Comparison of ENCODE assay signal across 14 cellular contexts in the genomic region with DNA sequence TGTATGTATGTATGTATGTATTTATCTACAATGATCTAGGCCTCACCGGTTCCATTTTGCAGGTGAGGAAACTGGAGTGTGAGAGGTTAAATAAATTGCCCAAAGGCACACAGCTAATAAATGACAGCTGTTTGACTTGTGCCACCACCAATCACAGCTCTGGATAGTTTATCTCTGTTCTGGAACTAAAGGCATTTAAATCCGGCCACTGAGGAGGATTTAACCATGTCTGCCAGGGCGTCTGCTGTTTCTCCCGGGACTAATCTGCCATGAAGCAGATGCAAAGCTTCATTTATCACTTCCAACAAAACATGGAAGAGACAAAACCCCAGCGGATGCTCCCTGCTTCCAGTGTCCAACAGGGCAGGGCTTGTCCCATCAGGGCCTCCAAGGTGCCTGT.
DNase-seq lines count a peak whose midpoint lies in the region; ATAC-seq, FAIRE-seq and TF ChIP-seq lines count a peak whose summit lies in the region.
"Had no signal": no experiment of that assay in that cellular context is flagged by ENCODE, and none has a peak within 500 bp of the region (broad histone marks: within the 10 kb centered on the region; RNA-seq: fewer than 3 reads in every experiment).

No MANE protein-coding gene starts in this region.

- 14% methylated on average over 5 of the region's 5 CpGs for WGBS in smooth muscle cell (ENCODE audit: low lambda C conversion rate)

- peak overlapping the region; percentile 75 for H3K4me2 ChIP-seq in smooth muscle cell

- H3K4me3 ChIP-seq in WERI-Rb-1 (ENCODE audit: low read depth, low read length): no peak overlapping the region
- no peak overlapping the region for H3K4me3 ChIP-seq in smooth muscle cell

- ATAC-seq in HG03469 (IDR thresholded peaks at IDR 0.05; ENCODE audit: unreplicated experiment): no peak

- H3K27me3 ChIP-seq in WERI-Rb-1 (ENCODE audit: insufficient read depth, low read depth, severe bottlenecking) (no peaks in the 10 kb centered on the region), smooth muscle cell (ENCODE audit: low read depth) (no peaks in the 10 kb centered on the region)

- DNase-seq in D721Med (ENCODE audit: insufficient read length, low spot score) (peak; percentile 53), NCI-H524 (lab: John Stamatoyannopoulos, UW) (peak; percentile 67 to 76), WERI-Rb-1 (peak; percentile 63), smooth muscle cell (lab: John Stamatoyannopoulos, UW; ENCODE audit: unreplicated experiment) (no peak), DMS53 (lab: John Stamatoyannopoulos, UW) (no peak)
- DNase-seq in activated CD4-positive, alpha-beta T cell treated with anti-CD3 and anti-CD28 coated beads, Interleukin-2, amount 50 U/mL, for 1 hour: no peak
- DNase-seq: C1 segment of cervical spinal cord; Calu3; CD4-positive, alpha-beta T cell; HCEC 1CT; HFFc6; IMR-90 had no signal

- no peaks in the 10 kb centered on the region for H3K79me2 ChIP-seq in smooth muscle cell (ENCODE audit: low read depth)

- H3K27ac ChIP-seq in WERI-Rb-1: no peak overlapping the region
- no peak overlapping the region for H3K27ac ChIP-seq in smooth muscle cell (ENCODE audit: low read depth)

- H4K20me1 ChIP-seq in smooth muscle cell (ENCODE audit: low read depth): no peaks in the 10 kb centered on the region

- H3K9ac ChIP-seq in smooth muscle cell (ENCODE audit: low read depth): no peak overlapping the region

- no peaks in the 10 kb centered on the region for H3K9me3 ChIP-seq in WERI-Rb-1 (ENCODE audit: severe bottlenecking)
- no peaks in the 10 kb centered on the region for H3K9me3 ChIP-seq in smooth muscle cell (replicated peaks; ENCODE audit: low read depth)

- FAIRE-seq in D721Med (lab: Jason Lieb, UNC): no peak
- FAIRE-seq: GM18507 had no signal

- H3F3A ChIP-seq in smooth muscle cell (ENCODE audit: low read depth): no peaks in the 10 kb centered on the region

- no peaks in the 10 kb centered on the region for H3K4me1 ChIP-seq in smooth muscle cell (ENCODE audit: low read depth)

- TF ChIP-seq CTCF in D721Med (IDR thresholded peaks at IDR 0.05; ENCODE audit: insufficient read depth, missing control alignments): no peak
- no peak for TF ChIP-seq CTCF in WERI-Rb-1 (IDR thresholded peaks at IDR 0.05; ENCODE audit: low read depth, low read length)
- TF ChIP-seq CTCF in smooth muscle cell (IDR thresholded peaks at IDR 0.05; ENCODE audit: borderline replicate concordance, insufficient read depth, poor library complexity, severe bottlenecking): no peak

- H3K36me3 ChIP-seq in WERI-Rb-1: no peaks in the 10 kb centered on the region
- no peaks in the 10 kb centered on the region for H3K36me3 ChIP-seq in smooth muscle cell (ENCODE audit: low read depth)

- H2AFZ ChIP-seq in smooth muscle cell (ENCODE audit: low read depth): no peak overlapping the region

Comparison
In these comparisons a context has a peak if more than half of its experiments do, and no peak if none do; other contexts are left out.
1. DNase-seq: peak in D721Med (single experiment), NCI-H524 (2 of 2) and WERI-Rb-1 (single experiment); none in smooth muscle cell (single experiment), DMS53 (single experiment) and activated CD4-positive, alpha-beta T cell treated with anti-CD3 and anti-CD28 coated beads, Interleukin-2, amount 50 U/mL, for 1 hour (single experiment).